Comparison of ENCODE assay signal across 2 cellular contexts in genomic region chr16:89152831-89153700, GRCh38.
TF ChIP-seq lines count a peak whose summit lies in the region.

No MANE protein-coding gene starts in this region.

TF ChIP-seq in GM23338, 12 proteins besides CTCF, POLR2A, EP300 and RAD21:
- TF ChIP-seq ZNF331 (CRISPR knock-in tag; IDR thresholded peaks at IDR 0.05; ENCODE audit: low read depth) (no peak), EZH2phosphoT487 (IDR thresholded peaks at IDR 0.05; ENCODE audit: unreplicated experiment) (no peak), CREB1 (CRISPR knock-in tag; IDR thresholded peaks at IDR 0.05; ENCODE audit: low read depth) (no peak), EZH2 (IDR thresholded peaks at IDR 0.05; ENCODE audit: low read depth, unreplicated experiment) (no peak), POLR2AphosphoS5 (IDR thresholded peaks at IDR 0.05; ENCODE audit: low read depth) (no peak), JUNB (IDR thresholded peaks at IDR 0.05; ENCODE audit: unreplicated experiment) (no peak), ZNF462 (CRISPR knock-in tag; IDR thresholded peaks at IDR 0.05) (no peak), ZNF114 (CRISPR knock-in tag; IDR thresholded peaks at IDR 0.05) (no peak), REST (IDR thresholded peaks at IDR 0.05; ENCODE audit: unreplicated experiment) (no peak), STAT1 (IDR thresholded peaks at IDR 0.05; ENCODE audit: unreplicated experiment) (no peak), NANOG (IDR thresholded peaks at IDR 0.05; ENCODE audit: borderline replicate concordance) (no peak), ETS1 (IDR thresholded peaks at IDR 0.05) (no peak)

TF ChIP-seq in HepG2, 621 proteins besides CTCF, POLR2A, EP300 and RAD21:
- TF ChIP-seq RERE (CRISPR knock-in tag; IDR thresholded peaks at IDR 0.05; ENCODE audit: low read depth) (no peak), HOXA3 (CRISPR knock-in tag; IDR thresholded peaks at IDR 0.05) (no peak), TBL1XR1 (IDR thresholded peaks at IDR 0.05; ENCODE audit: borderline replicate concordance, low read length, partially characterized antibody) (no peak), EHMT2 (IDR thresholded peaks at IDR 0.05; ENCODE audit: borderline replicate concordance, low read depth, low read length) (no peak), HMG20B (CRISPR knock-in tag; conservative IDR thresholded peaks at IDR 0.05) (no peak), SP4 (CRISPR knock-in tag; IDR thresholded peaks at IDR 0.05) (no peak), ZSCAN30 (CRISPR knock-in tag; IDR thresholded peaks at IDR 0.05) (no peak), ZNF44 (CRISPR knock-in tag; IDR thresholded peaks at IDR 0.05) (no peak), ZKSCAN5 (CRISPR knock-in tag; IDR thresholded peaks at IDR 0.05) (no peak)
- TF ChIP-seq, protein P1, sequence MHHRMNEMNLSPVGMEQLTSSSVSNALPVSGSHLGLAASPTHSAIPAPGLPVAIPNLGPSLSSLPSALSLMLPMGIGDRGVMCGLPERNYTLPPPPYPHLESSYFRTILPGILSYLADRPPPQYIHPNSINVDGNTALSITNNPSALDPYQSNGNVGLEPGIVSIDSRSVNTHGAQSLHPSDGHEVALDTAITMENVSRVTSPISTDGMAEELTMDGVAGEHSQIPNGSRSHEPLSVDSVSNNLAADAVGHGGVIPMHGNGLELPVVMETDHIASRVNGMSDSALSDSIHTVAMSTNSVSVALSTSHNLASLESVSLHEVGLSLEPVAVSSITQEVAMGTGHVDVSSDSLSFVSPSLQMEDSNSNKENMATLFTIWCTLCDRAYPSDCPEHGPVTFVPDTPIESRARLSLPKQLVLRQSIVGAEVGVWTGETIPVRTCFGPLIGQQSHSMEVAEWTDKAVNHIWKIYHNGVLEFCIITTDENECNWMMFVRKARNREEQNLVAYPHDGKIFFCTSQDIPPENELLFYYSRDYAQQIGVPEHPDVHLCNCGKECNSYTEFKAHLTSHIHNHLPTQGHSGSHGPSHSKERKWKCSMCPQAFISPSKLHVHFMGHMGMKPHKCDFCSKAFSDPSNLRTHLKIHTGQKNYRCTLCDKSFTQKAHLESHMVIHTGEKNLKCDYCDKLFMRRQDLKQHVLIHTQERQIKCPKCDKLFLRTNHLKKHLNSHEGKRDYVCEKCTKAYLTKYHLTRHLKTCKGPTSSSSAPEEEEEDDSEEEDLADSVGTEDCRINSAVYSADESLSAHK (CRISPR knock-in tag; IDR thresholded peaks at IDR 0.05; ENCODE audit: borderline replicate concordance): no peak
